ENCODE assay signal across 20 cellular contexts in genomic region chr2:26914963-26915310, GRCh38.
"Had no signal": no experiment of that assay in that cellular context is flagged by ENCODE, and none has a peak within 500 bp of the region (broad histone marks: within the 10 kb centered on the region; RNA-seq: fewer than 3 reads in every experiment).

No MANE protein-coding gene starts in this region.

- ATAC-seq: activated CD8-positive, alpha-beta memory T cell treated with anti-CD3 and anti-CD28 coated beads, Interleukin-2, amount 10 ng/mL, durations not matched to agents 7 days and 5 days; PC-3; T-helper 17 cell had no signal

- H3K9me3 ChIP-seq: MG63 had no signal

- DNase-seq: activated B cell treated with CpG ODN at 0.5 μM for 24 hours; activated CD4-positive, alpha-beta T cell treated with anti-CD3 and anti-CD28 coated beads for 1 hour; activated CD4-positive, alpha-beta T cell treated with anti-CD3 and anti-CD28 coated beads, Interleukin-2, amount 10 ng/mL, durations not matched to agents 24 days and 14 days; activated CD4-positive, alpha-beta T cell treated with anti-CD3 and anti-CD28 coated beads, Interleukin-2, amount 50 U/mL, for 48 hours; activated effector memory CD4-positive, alpha-beta T cell treated with Interleukin-2 at 50 U/mL for 16 hours; activated naive CD4-positive, alpha-beta T cell; activated T-cell treated with anti-CD3 and anti-CD28 coated beads, Interleukin-2, amount 50 U/mL, for 24 hours; aorta; MG63; MV-4-11; NCI-H1092 treated with DMSO at 0.1 percent for 48 hours; NCI-H1436; NCI-H187; NCI-H2081; NCI-H510A treated with DMSO at 0.1 percent for 48 hours; PC-3; SIG-M5; T-helper 17 cell; T-helper 9 cell had no signal

- H3K27me3 ChIP-seq: MG63 had no signal

- H3K4me3 ChIP-seq: MG63 had no signal

- H3K36me3 ChIP-seq: MG63 had no signal
